Comparison of ENCODE assay signal across 1 cellular context in the genomic region with DNA sequence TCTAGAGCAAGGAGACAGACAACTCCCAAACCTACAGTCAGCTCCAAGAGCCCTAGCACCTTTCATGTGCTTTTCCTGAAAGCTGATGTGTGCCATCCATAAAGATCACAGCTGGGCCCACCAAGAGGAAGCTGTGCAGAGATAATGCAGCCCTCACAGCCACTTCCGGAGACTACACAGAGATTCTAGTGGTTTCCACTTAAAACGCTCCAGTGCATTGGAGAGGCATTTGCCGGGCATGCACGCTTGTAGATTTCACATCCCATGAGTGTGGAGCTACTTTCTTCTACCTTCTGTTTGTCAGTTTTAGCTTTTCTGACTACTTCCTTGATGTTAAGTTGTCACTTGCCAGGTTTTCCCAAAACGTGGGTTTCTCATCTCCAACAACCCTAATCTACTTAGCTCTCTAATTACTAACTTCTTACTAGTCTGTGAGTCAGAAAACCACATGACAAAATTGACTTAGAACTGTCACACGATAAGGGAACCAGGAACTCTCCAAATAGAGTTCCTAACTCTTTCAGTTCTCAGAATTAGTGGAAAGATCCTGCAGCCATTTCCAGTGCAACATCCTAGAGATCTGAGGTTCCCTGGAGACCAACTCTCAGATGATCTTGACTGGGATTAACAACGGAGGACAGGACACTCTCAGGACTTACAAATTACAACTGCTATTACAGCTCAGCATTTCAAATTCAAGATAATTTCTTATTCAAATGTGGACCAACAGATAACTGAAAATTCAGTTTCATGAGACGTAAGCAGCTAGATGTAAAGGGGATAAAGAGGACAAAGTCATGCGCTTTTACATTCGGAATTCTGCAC.
A peak's percentile ranks its signal among the peaks of the same experiment; 100 is the strongest.
TF ChIP-seq lines count a peak whose summit lies in the region.

No MANE protein-coding gene starts in this region.

TF ChIP-seq in K562, 482 proteins besides CTCF, POLR2A, EP300 and RAD21 (continued from another document and continues in another):
- TF ChIP-seq ARID4B (CRISPR knock-in tag; IDR thresholded peaks at IDR 0.05) (no peak), HNRNPLL (IDR thresholded peaks at IDR 0.05; ENCODE audit: low read depth, low read length, poor library complexity, severe bottlenecking) (peak; percentile 45), RNF2 (IDR thresholded peaks at IDR 0.05) (no peak), MTF1 (CRISPR knock-in tag; IDR thresholded peaks at IDR 0.05; ENCODE audit: borderline replicate concordance) (no peak), ZNF592 (IDR thresholded peaks at IDR 0.05) (peak; percentile 50; the same call in 1 of the 2 replicates), ZNF224 (CRISPR knock-in tag; IDR thresholded peaks at IDR 0.05) (no peak), ILK (tag; IDR thresholded peaks at IDR 0.05; ENCODE audit: borderline replicate concordance, low read depth) (no peak), RBFOX2 (IDR thresholded peaks at IDR 0.05; ENCODE audit: low read depth, low read length) (no peak), HDAC1 (IDR thresholded peaks at IDR 0.05) (0 out of 4 replicates have a peak, but pooled peaks of 1 of the 2 experiments have one; percentile 40), PRPF4 (IDR thresholded peaks at IDR 0.05; ENCODE audit: insufficient read depth, low read depth, low read length, poor library complexity, severe bottlenecking) (no peak), SNIP1 (IDR thresholded peaks at IDR 0.05; ENCODE audit: low read depth) (no peak), ZNF175 (CRISPR knock-in tag; IDR thresholded peaks at IDR 0.05; ENCODE audit: low read depth) (peak; percentile 69), SOX6 (IDR thresholded peaks at IDR 0.05) (no peak), ZNF444 (CRISPR knock-in tag; IDR thresholded peaks at IDR 0.05) (no peak), ZNF232 (CRISPR knock-in tag; IDR thresholded peaks at IDR 0.05) (no peak), TAL1 (IDR thresholded peaks at IDR 0.05) (peak; percentile 23; the same call in 1 of the 2 replicates), JUN (IDR thresholded peaks at IDR 0.05; ENCODE audit: borderline replicate concordance, low read depth, low read length) (0 out of 2 replicates have a peak, but pooled peaks have one; percentile 30), JUN (CRISPR knock-in tag; IDR thresholded peaks at IDR 0.05; ENCODE audit: borderline replicate concordance) (no peak), RFX1 (IDR thresholded peaks at IDR 0.05) (no peak), SMAD3 (CRISPR knock-in tag; conservative IDR thresholded peaks at IDR 0.05) (0 out of 2 replicates have a peak, but pooled peaks have one; percentile 44), ZNF280A (IDR thresholded peaks at IDR 0.05; ENCODE audit: low read depth, partially characterized antibody) (no peak), RREB1 (CRISPR knock-in tag; IDR thresholded peaks at IDR 0.05) (no peak; the same call in 1 of the 2 replicates)
- TF ChIP-seq, protein P1, sequence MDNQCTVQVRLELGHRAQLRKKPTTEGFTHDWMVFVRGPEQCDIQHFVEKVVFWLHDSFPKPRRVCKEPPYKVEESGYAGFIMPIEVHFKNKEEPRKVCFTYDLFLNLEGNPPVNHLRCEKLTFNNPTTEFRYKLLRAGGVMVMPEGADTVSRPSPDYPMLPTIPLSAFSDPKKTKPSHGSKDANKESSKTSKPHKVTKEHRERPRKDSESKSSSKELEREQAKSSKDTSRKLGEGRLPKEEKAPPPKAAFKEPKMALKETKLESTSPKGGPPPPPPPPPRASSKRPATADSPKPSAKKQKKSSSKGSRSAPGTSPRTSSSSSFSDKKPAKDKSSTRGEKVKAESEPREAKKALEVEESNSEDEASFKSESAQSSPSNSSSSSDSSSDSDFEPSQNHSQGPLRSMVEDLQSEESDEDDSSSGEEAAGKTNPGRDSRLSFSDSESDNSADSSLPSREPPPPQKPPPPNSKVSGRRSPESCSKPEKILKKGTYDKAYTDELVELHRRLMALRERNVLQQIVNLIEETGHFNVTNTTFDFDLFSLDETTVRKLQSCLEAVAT (IDR thresholded peaks at IDR 0.05), result no peak
- TF ChIP-seq, protein P2, sequence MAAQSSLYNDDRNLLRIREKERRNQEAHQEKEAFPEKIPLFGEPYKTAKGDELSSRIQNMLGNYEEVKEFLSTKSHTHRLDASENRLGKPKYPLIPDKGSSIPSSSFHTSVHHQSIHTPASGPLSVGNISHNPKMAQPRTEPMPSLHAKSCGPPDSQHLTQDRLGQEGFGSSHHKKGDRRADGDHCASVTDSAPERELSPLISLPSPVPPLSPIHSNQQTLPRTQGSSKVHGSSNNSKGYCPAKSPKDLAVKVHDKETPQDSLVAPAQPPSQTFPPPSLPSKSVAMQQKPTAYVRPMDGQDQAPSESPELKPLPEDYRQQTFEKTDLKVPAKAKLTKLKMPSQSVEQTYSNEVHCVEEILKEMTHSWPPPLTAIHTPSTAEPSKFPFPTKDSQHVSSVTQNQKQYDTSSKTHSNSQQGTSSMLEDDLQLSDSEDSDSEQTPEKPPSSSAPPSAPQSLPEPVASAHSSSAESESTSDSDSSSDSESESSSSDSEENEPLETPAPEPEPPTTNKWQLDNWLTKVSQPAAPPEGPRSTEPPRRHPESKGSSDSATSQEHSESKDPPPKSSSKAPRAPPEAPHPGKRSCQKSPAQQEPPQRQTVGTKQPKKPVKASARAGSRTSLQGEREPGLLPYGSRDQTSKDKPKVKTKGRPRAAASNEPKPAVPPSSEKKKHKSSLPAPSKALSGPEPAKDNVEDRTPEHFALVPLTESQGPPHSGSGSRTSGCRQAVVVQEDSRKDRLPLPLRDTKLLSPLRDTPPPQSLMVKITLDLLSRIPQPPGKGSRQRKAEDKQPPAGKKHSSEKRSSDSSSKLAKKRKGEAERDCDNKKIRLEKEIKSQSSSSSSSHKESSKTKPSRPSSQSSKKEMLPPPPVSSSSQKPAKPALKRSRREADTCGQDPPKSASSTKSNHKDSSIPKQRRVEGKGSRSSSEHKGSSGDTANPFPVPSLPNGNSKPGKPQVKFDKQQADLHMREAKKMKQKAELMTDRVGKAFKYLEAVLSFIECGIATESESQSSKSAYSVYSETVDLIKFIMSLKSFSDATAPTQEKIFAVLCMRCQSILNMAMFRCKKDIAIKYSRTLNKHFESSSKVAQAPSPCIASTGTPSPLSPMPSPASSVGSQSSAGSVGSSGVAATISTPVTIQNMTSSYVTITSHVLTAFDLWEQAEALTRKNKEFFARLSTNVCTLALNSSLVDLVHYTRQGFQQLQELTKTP (IDR thresholded peaks at IDR 0.05; ENCODE audit: low read depth in 1 of 2, partially characterized antibody in 2 of 2), result no peak
- TF ChIP-seq, protein P3, sequence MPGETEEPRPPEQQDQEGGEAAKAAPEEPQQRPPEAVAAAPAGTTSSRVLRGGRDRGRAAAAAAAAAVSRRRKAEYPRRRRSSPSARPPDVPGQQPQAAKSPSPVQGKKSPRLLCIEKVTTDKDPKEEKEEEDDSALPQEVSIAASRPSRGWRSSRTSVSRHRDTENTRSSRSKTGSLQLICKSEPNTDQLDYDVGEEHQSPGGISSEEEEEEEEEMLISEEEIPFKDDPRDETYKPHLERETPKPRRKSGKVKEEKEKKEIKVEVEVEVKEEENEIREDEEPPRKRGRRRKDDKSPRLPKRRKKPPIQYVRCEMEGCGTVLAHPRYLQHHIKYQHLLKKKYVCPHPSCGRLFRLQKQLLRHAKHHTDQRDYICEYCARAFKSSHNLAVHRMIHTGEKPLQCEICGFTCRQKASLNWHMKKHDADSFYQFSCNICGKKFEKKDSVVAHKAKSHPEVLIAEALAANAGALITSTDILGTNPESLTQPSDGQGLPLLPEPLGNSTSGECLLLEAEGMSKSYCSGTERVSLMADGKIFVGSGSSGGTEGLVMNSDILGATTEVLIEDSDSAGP (CRISPR knock-in tag; IDR thresholded peaks at IDR 0.05), result no peak
